ENCODE assay signal across 14 cellular contexts in the genomic region with DNA sequence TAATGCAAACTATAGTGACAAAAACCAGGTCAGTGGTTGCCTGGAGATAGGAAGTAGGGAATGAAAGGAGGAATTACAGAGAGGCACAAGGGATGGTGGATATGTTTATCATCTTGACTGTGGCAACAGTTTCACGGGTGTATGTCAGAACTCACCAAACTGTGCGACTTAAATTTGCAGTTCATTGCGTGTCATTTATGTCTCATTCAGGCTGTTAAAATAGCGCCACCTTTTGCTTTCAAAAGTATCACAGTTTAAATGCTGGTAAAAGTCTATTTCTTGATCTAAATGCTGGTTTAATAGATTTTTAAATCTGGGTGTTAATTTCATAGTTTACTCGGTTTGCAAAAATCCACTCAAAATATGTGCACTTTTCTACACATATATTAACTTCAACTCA. TPM values are rescaled to one million over a fixed set of nuclear protein-coding genes. Genes with fewer than 3 reads are reported as not detected.
DNase-seq lines count a peak whose midpoint lies in the region; ATAC-seq and TF ChIP-seq lines count a peak whose summit lies in the region.
"Had no signal": no experiment of that assay in that cellular context is flagged by ENCODE, and none has a peak within 500 bp of the region (broad histone marks: within the 10 kb centered on the region; RNA-seq: fewer than 3 reads in every experiment).

No MANE protein-coding gene starts in this region.

- TF ChIP-seq CTCF in C4-2B (conservative IDR thresholded peaks at IDR 0.05) (peak; percentile 44), HFFc6 (IDR thresholded peaks at IDR 0.05) (peak; percentile 71), astrocyte of the spinal cord (IDR thresholded peaks at IDR 0.05; ENCODE audit: low read depth, low read length) (peak; percentile 43), liver (IDR thresholded peaks at IDR 0.05; ENCODE audit: low read depth, low read length, missing input control) (peak; percentile 37)
- no peak for TF ChIP-seq CTCF in CD4-positive, alpha-beta T cell (IDR thresholded peaks at IDR 0.05)

- CTCF ChIA-PET in CD4-positive, alpha-beta T cell (lab: Charles Lee), result no interaction called here

- peak; percentile 64 to 65 for TF ChIP-seq RAD21 in liver (IDR thresholded peaks at IDR 0.05)

- no peak overlapping the region for H3K27ac ChIP-seq in C4-2B
- H3K27ac ChIP-seq in liver (ENCODE audit: low read depth in 1 of 2, low read length in 2 of 2), result no peak overlapping the region
- no peak overlapping the region for H3K27ac ChIP-seq in CD4-positive, alpha-beta T cell (ENCODE audit: low read depth, low read length)

- no peaks in the 10 kb centered on the region for H3K27me3 ChIP-seq in liver (ENCODE audit: control insufficient read depth in 4 of 4, insufficient read depth in 4 of 4, low read length in 3 of 4)
- no peaks in the 10 kb centered on the region for H3K27me3 ChIP-seq in CD4-positive, alpha-beta T cell (ENCODE audit: control insufficient read depth, insufficient read depth, low read length)

- H3K4me3 ChIP-seq in astrocyte of the spinal cord (ENCODE audit: low read depth, low read length), result no peak overlapping the region
- H3K4me3 ChIP-seq in liver (ENCODE audit: low read depth in 1 of 3, low read length in 3 of 3), result no peak overlapping the region
- H3K4me3 ChIP-seq: mucosa of descending colon had no signal

- H3K4me3 Mint-ChIP-seq in HFFc6, result no peak overlapping the region
- H3K4me3 Mint-ChIP-seq in CD4-positive, alpha-beta T cell, result no peak overlapping the region
- H3K4me3 Mint-ChIP-seq: stimulated activated effector memory CD8-positive, alpha-beta T cell treated with anti-CD3 and anti-CD28 coated beads, Interleukin-12 subunit alpha, Interleukin-12 subunit beta, amount 100 ng/mL, for 72 hours; T-helper 1 cell treated with Interleukin-12 subunit alpha and Interleukin-12 subunit beta and Interleukin-4 antibody, amounts not matched to agents 30 μg/mL and 1 μg/mL, for 36 hours had no signal

- H3K9me3 Mint-ChIP-seq in HFFc6, result no peaks in the 10 kb centered on the region
- no peaks in the 10 kb centered on the region for H3K9me3 Mint-ChIP-seq in CD4-positive, alpha-beta T cell
- H3K9me3 Mint-ChIP-seq: stimulated activated effector memory CD8-positive, alpha-beta T cell treated with anti-CD3 and anti-CD28 coated beads, Interleukin-12 subunit alpha, Interleukin-12 subunit beta, amount 100 ng/mL, for 72 hours; T-helper 1 cell treated with Interleukin-12 subunit alpha and Interleukin-12 subunit beta and Interleukin-4 antibody, amounts not matched to agents 30 μg/mL and 1 μg/mL, for 36 hours had no signal

- intact Hi-C loops in CD4-positive, alpha-beta T cell (cut with DNase I, micrococcal nuclease), result no loop called here

- no peaks in the 10 kb centered on the region for H3K4me1 ChIP-seq in liver (ENCODE audit: control insufficient read depth in 4 of 4, insufficient read depth in 4 of 4, low read length in 3 of 4)

- no peak overlapping the region for H3K9ac ChIP-seq in liver (ENCODE audit: low read depth in 1 of 2, low read length in 2 of 2)

- 28% methylated on average over 5 of the region's 5 CpGs for WGBS in liver

- H3K27me3 Mint-ChIP-seq in HFFc6 (ENCODE audit: insufficient read depth), result no peaks in the 10 kb centered on the region
- peaks cover 5% of the 10 kb centered on the region for H3K27me3 Mint-ChIP-seq in CD4-positive, alpha-beta T cell

- no peaks in the 10 kb centered on the region for H3K4me1 Mint-ChIP-seq in HFFc6 (ENCODE audit: low read depth)
- H3K4me1 Mint-ChIP-seq in CD4-positive, alpha-beta T cell (ENCODE audit: low read depth), result no peaks in the 10 kb centered on the region
- H3K4me1 Mint-ChIP-seq: stimulated activated effector memory CD8-positive, alpha-beta T cell treated with anti-CD3 and anti-CD28 coated beads, Interleukin-12 subunit alpha, Interleukin-12 subunit beta, amount 100 ng/mL, for 72 hours had no signal

- DNase-seq in HFFc6, result peak; percentile 12
- DNase-seq in astrocyte of the spinal cord (ENCODE audit: low read depth, low spot score), result no peak
- no peak for DNase-seq in NK-92 treated with Interleukin-12 subunit alpha and Interleukin-12 subunit beta, amount 100 ng/mL, for 24 hours (lab: John Stamatoyannopoulos, UW)
- no peak for DNase-seq in kidney glomerular epithelial cell (lab: John Stamatoyannopoulos, UW)
- no peak for DNase-seq in nucleus accumbens (lab: John Stamatoyannopoulos, UW)
- no peak for DNase-seq in CD4-positive, alpha-beta T cell
- DNase-seq: Calu3, mucosa of descending colon, NCI-H345 had no signal

- POLR2A ChIA-PET in CD4-positive, alpha-beta T cell (lab: Charles Lee), result no interaction called here

- no peak overlapping the region for H3K27ac Mint-ChIP-seq in HFFc6
- H3K27ac Mint-ChIP-seq in CD4-positive, alpha-beta T cell, result no peak overlapping the region
- H3K27ac Mint-ChIP-seq: stimulated activated effector memory CD8-positive, alpha-beta T cell treated with anti-CD3 and anti-CD28 coated beads, Interleukin-12 subunit alpha, Interleukin-12 subunit beta, amount 100 ng/mL, for 72 hours; T-helper 1 cell treated with Interleukin-12 subunit alpha and Interleukin-12 subunit beta and Interleukin-4 antibody, amounts not matched to agents 30 μg/mL and 1 μg/mL, for 36 hours had no signal

- no peaks in the 10 kb centered on the region for H3K36me3 ChIP-seq in liver (ENCODE audit: control insufficient read depth in 4 of 4, insufficient read depth in 3 of 4, low read depth in 1 of 4, low read length in 3 of 4)

- H3K36me3 Mint-ChIP-seq in HFFc6 (ENCODE audit: low read depth), result no peaks in the 10 kb centered on the region
- H3K36me3 Mint-ChIP-seq in CD4-positive, alpha-beta T cell (ENCODE audit: low read depth), result no peaks in the 10 kb centered on the region
- H3K36me3 Mint-ChIP-seq: stimulated activated effector memory CD8-positive, alpha-beta T cell treated with anti-CD3 and anti-CD28 coated beads, Interleukin-12 subunit alpha, Interleukin-12 subunit beta, amount 100 ng/mL, for 72 hours had no signal

- in situ Hi-C loops in astrocyte of the spinal cord (cut with HindIII; ENCODE audit: low sequenced_read_pairs), result no loop called here

- ATAC-seq in CD4-positive, alpha-beta T cell (ENCODE audit: poor library complexity), result no peak
- ATAC-seq: mucosa of descending colon; stimulated activated effector memory CD8-positive, alpha-beta T cell treated with anti-CD3 and anti-CD28 coated beads, Interleukin-12 subunit alpha, Interleukin-12 subunit beta, amount 100 ng/mL, for 72 hours had no signal

- no peaks in the 10 kb centered on the region for H3K9me3 ChIP-seq in liver (ENCODE audit: control insufficient read depth in 4 of 4, low read length in 3 of 4)
- no peaks in the 10 kb centered on the region for H3K9me3 ChIP-seq in CD4-positive, alpha-beta T cell (ENCODE audit: control insufficient read depth, low read length)
- H3K9me3 ChIP-seq: mucosa of descending colon had no signal

TF ChIP-seq in liver, 16 proteins besides CTCF, POLR2A, EP300 and RAD21 (continues in another document):
- TF ChIP-seq TAF1 (conservative IDR thresholded peaks at IDR 0.05) (no peak), HNF4A (conservative IDR thresholded peaks at IDR 0.05) (no peak), FOXA2 (IDR thresholded peaks at IDR 0.05) (no peak), GABPA (IDR thresholded peaks at IDR 0.05 in 1 of 2, conservative IDR thresholded peaks at IDR 0.05 in 1 of 2) (no peak), RXRA (IDR thresholded peaks at IDR 0.05) (no peak), SP1 (IDR thresholded peaks at IDR 0.05) (no peak), NR2F2 (IDR thresholded peaks at IDR 0.05) (no peak), FOXA1 (IDR thresholded peaks at IDR 0.05) (no peak), JUND (IDR thresholded peaks at IDR 0.05) (no peak), EGR1 (IDR thresholded peaks at IDR 0.05; ENCODE audit: low read depth in 2 of 2) (no peak)
- TF ChIP-seq, protein P1, sequence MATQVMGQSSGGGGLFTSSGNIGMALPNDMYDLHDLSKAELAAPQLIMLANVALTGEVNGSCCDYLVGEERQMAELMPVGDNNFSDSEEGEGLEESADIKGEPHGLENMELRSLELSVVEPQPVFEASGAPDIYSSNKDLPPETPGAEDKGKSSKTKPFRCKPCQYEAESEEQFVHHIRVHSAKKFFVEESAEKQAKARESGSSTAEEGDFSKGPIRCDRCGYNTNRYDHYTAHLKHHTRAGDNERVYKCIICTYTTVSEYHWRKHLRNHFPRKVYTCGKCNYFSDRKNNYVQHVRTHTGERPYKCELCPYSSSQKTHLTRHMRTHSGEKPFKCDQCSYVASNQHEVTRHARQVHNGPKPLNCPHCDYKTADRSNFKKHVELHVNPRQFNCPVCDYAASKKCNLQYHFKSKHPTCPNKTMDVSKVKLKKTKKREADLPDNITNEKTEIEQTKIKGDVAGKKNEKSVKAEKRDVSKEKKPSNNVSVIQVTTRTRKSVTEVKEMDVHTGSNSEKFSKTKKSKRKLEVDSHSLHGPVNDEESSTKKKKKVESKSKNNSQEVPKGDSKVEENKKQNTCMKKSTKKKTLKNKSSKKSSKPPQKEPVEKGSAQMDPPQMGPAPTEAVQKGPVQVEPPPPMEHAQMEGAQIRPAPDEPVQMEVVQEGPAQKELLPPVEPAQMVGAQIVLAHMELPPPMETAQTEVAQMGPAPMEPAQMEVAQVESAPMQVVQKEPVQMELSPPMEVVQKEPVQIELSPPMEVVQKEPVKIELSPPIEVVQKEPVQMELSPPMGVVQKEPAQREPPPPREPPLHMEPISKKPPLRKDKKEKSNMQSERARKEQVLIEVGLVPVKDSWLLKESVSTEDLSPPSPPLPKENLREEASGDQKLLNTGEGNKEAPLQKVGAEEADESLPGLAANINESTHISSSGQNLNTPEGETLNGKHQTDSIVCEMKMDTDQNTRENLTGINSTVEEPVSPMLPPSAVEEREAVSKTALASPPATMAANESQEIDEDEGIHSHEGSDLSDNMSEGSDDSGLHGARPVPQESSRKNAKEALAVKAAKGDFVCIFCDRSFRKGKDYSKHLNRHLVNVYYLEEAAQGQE (IDR thresholded peaks at IDR 0.05), result no peak
- TF ChIP-seq, protein P2, sequence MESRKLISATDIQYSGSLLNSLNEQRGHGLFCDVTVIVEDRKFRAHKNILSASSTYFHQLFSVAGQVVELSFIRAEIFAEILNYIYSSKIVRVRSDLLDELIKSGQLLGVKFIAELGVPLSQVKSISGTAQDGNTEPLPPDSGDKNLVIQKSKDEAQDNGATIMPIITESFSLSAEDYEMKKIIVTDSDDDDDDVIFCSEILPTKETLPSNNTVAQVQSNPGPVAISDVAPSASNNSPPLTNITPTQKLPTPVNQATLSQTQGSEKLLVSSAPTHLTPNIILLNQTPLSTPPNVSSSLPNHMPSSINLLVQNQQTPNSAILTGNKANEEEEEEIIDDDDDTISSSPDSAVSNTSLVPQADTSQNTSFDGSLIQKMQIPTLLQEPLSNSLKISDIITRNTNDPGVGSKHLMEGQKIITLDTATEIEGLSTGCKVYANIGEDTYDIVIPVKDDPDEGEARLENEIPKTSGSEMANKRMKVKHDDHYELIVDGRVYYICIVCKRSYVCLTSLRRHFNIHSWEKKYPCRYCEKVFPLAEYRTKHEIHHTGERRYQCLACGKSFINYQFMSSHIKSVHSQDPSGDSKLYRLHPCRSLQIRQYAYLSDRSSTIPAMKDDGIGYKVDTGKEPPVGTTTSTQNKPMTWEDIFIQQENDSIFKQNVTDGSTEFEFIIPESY (IDR thresholded peaks at IDR 0.05), result no peak

RNA-seq across cellular contexts. Expression of a gene that starts 51.0 kb away (rescaled TPM):
- not detected for total RNA-seq in HFFc6 (2021; fragmentation: NEBNext Ultra II Directional; extraction: Animal tissue kit (Norgen Biotek cat#: 25700))
- not detected for total RNA-seq in liver
- polyA plus RNA-seq in liver, result 1 to 10 TPM in 1 of 2 donors, not detected in 1; 2.0 TPM
- not detected for total RNA-seq in CD4-positive, alpha-beta T cell
- total RNA-seq: Calu3, frontal cortex, mucosa of descending colon had no signal
